1 cellular context compared by ENCODE assay signal in genomic region chr10:116798859-116799258, GRCh38.
TF ChIP-seq lines count a peak whose summit lies in the region.

No MANE protein-coding gene starts in this region.

TF ChIP-seq in H1, 55 proteins besides CTCF, POLR2A, EP300 and RAD21:
- no peak for TF ChIP-seq SP1 (IDR thresholded peaks at IDR 0.05; ENCODE audit: low read depth, low read length)
- TF ChIP-seq EGR1 (IDR thresholded peaks at IDR 0.05; ENCODE audit: borderline replicate concordance, low read depth, low read length) = no peak
- TF ChIP-seq PHF8 (conservative IDR thresholded peaks at IDR 0.05; ENCODE audit: low read depth, low read length) = no peak
- no peak for TF ChIP-seq EZH2 (IDR thresholded peaks at IDR 0.05; ENCODE audit: low read depth, low read length, severe bottlenecking)
- no peak for TF ChIP-seq POU5F1 (IDR thresholded peaks at IDR 0.05; ENCODE audit: low read depth, low read length)
- TF ChIP-seq ASH2L (IDR thresholded peaks at IDR 0.05; ENCODE audit: low read length) = no peak
- no peak for TF ChIP-seq NANOG (IDR thresholded peaks at IDR 0.05; ENCODE audit: insufficient read depth, low read depth, low read length, poor library complexity, severe bottlenecking)
- TF ChIP-seq HDAC2 (IDR thresholded peaks at IDR 0.05; ENCODE audit: borderline replicate concordance in 1 of 2, low read depth in 2 of 2, low read length in 2 of 2) = no peak
- no peak for TF ChIP-seq SP4 (IDR thresholded peaks at IDR 0.05; ENCODE audit: low read length)
- no peak for TF ChIP-seq NRF1 (IDR thresholded peaks at IDR 0.05; ENCODE audit: low read depth, low read length)
